Comparison of ENCODE assay signal across 20 cellular contexts in the genomic region with DNA sequence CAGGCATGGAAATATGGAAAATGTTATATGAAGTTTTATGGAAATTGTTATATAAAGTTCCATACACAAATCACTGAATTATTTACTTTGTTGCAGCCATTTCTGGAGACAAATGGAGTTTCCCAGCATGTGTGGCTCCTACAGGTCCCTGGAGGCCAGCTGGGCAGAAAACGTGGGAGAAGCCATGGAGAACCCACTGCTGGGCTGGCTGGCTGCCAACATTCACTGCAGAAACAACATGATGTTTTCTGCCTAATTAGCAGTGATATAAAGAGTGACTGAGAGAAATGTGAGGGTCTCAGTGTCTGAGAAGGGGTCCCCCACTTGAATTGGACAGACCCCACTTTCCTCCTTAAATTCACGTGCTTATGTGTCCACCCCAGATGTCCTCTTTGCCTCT.
DNase-seq lines count a peak whose midpoint lies in the region; ATAC-seq and TF ChIP-seq lines count a peak whose summit lies in the region.
"Had no signal": no experiment of that assay in that cellular context is flagged by ENCODE, and none has a peak within 500 bp of the region (broad histone marks: within the 10 kb centered on the region; RNA-seq: fewer than 3 reads in every experiment).

No MANE protein-coding gene starts in this region.

- DNase-seq in NCI-H524 (lab: John Stamatoyannopoulos, UW) = peak; percentile 6 to 37
- no peak for DNase-seq in NCI-H524 treated with DMSO at 0.1 percent for 48 hours (lab: John Stamatoyannopoulos, UW)
- DNase-seq in NCI-H1105 treated with DMSO at 0.1 percent for 48 hours (lab: John Stamatoyannopoulos, UW) = peak; percentile 84
- peak; percentile 89 for DNase-seq in NCI-H345 (lab: John Stamatoyannopoulos, UW)
- DNase-seq in CD14-positive monocyte (ENCODE audit: low spot score) = no peak
- DNase-seq in stimulated activated CD4-positive, alpha-beta T cell treated with anti-CD3 and anti-CD28 coated beads, Interleukin-15, amount 100 ng/mL, for 24 hours = no peak
- DNase-seq: BE2C; CD4-positive, alpha-beta T cell; COR-L47; DMS 273 treated with DMSO at 0.1 percent for 48 hours; H7; HFFc6; MG63; NCI-H1694 treated with DMSO at 0.1 percent for 48 hours; NCI-H2227 treated with DMSO at 0.1 percent for 48 hours; SIG-M5; SK-N-SH had no signal

- peaks cover 5 to 27% (median 19%) of the 10 kb centered on the region in 7 donors for H3K9me3 Mint-ChIP-seq in CD14-positive monocyte

- no peaks in the 10 kb centered on the region for H3K27me3 Mint-ChIP-seq in CD14-positive monocyte (ENCODE audit: low read depth in 3 of 3)
- H3K27me3 Mint-ChIP-seq: CD4-positive, alpha-beta T cell had no signal

- H3K36me3 Mint-ChIP-seq in CD14-positive monocyte = no peaks in the 10 kb centered on the region

- TF ChIP-seq CTCF in CD14-positive monocyte (IDR thresholded peaks at IDR 0.05) = no peak

- no peak for ATAC-seq in HG03196 (IDR thresholded peaks at IDR 0.05; ENCODE audit: unreplicated experiment)
- ATAC-seq: A549 had no signal

- H3K27ac Mint-ChIP-seq in CD14-positive monocyte = no peak overlapping the region
- H3K27ac Mint-ChIP-seq: CD4-positive, alpha-beta T cell; HFFc6; T-helper 2 cell treated with Interferon-gamma antibody and Interleukin-4, amounts not matched to agents 5 μg/mL and 100 μg/mL, for 36 hours had no signal

- no peak overlapping the region for H3K4me3 Mint-ChIP-seq in CD14-positive monocyte
- H3K4me3 Mint-ChIP-seq: CD4-positive, alpha-beta T cell; HFFc6; T-helper 2 cell treated with Interferon-gamma antibody and Interleukin-4, amounts not matched to agents 5 μg/mL and 100 μg/mL, for 36 hours had no signal

- intact Hi-C loops in CD14-positive monocyte (cut with micrococcal nuclease) = no loop called here

- no peaks in the 10 kb centered on the region for H3K4me1 Mint-ChIP-seq in CD14-positive monocyte

Comparison
In these comparisons a context has a peak if more than half of its experiments do, and no peak if none do; other contexts are left out.
1. DNase-seq: peak in NCI-H524 (2 of 2), NCI-H1105 treated with DMSO at 0.1 percent for 48 hours (single experiment) and NCI-H345 (single experiment); none in NCI-H524 treated with DMSO at 0.1 percent for 48 hours (single experiment), CD14-positive monocyte (single experiment) and stimulated activated CD4-positive, alpha-beta T cell treated with anti-CD3 and anti-CD28 coated beads, Interleukin-15, amount 100 ng/mL, for 24 hours (single experiment).